Comparison of ENCODE assay signal across 21 cellular contexts in genomic region chr1:198300451-198300850, GRCh38.
"Had no signal": no experiment of that assay in that cellular context is flagged by ENCODE, and none has a peak within 500 bp of the region (broad histone marks: within the 10 kb centered on the region; RNA-seq: fewer than 3 reads in every experiment).

No MANE protein-coding gene starts in this region.

- H3K27ac ChIP-seq: epithelial cell of prostate, esophagus squamous epithelium, spleen, stomach, thoracic aorta, transverse colon had no signal

- H3K4me1 ChIP-seq: esophagus squamous epithelium, spleen, stomach, transverse colon had no signal

- H3K9me3 ChIP-seq: esophagus squamous epithelium, spleen, stomach, thoracic aorta, transverse colon had no signal

- H3K27ac Mint-ChIP-seq: dendritic cell treated with granulocyte-macrophage colony-stimulating factor and Interleukin-4, amounts not matched to agents 40 ng/mL and 50 ng/mL, for 4 days; effector memory CD8-positive, alpha-beta T cell had no signal

- DNase-seq: effector memory CD8-positive, alpha-beta T cell; esophagus squamous epithelium; foreskin fibroblast; left colon; left ventricle myocardium superior; mesenchymal stem cell; naive B cell; spleen; stimulated activated CD4-positive, alpha-beta T cell treated with anti-CD3 and anti-CD28 coated beads, Interleukin-15, amount 100 ng/mL, for 24 hours; stimulated activated CD4-positive, alpha-beta T cell treated with anti-CD3 and anti-CD28 coated beads, Interleukin-1b, Interleukin-23, amount 100 ng/mL, for 48 hours; stimulated activated CD4-positive, alpha-beta T cell treated with anti-CD3 and anti-CD28 coated beads, Interleukin-4, amount 100 ng/mL, for 24 hours; stimulated activated naive CD4-positive, alpha-beta T cell; stomach; substantia nigra; transverse colon had no signal

- H3K27me3 Mint-ChIP-seq: dendritic cell treated with granulocyte-macrophage colony-stimulating factor and Interleukin-4, amounts not matched to agents 40 ng/mL and 50 ng/mL, for 4 days; effector memory CD8-positive, alpha-beta T cell; naive B cell had no signal

- H3K4me3 Mint-ChIP-seq: dendritic cell treated with granulocyte-macrophage colony-stimulating factor and Interleukin-4, amounts not matched to agents 40 ng/mL and 50 ng/mL, for 4 days; effector memory CD8-positive, alpha-beta T cell; naive B cell; neural crest cell had no signal

- H3K9me3 Mint-ChIP-seq: dendritic cell treated with granulocyte-macrophage colony-stimulating factor and Interleukin-4, amounts not matched to agents 40 ng/mL and 50 ng/mL, for 4 days; effector memory CD8-positive, alpha-beta T cell; naive B cell; neural crest cell had no signal

- H3K36me3 ChIP-seq: thoracic aorta, transverse colon had no signal

- H3K27me3 ChIP-seq: esophagus squamous epithelium, spleen, stomach, transverse colon had no signal

- H3K4me3 ChIP-seq: esophagus squamous epithelium, lung, spleen, stomach, thoracic aorta, transverse colon had no signal

- ATAC-seq: effector memory CD8-positive, alpha-beta T cell; left colon; left ventricle myocardium superior; sciatic nerve had no signal
